In the genomic region with DNA sequence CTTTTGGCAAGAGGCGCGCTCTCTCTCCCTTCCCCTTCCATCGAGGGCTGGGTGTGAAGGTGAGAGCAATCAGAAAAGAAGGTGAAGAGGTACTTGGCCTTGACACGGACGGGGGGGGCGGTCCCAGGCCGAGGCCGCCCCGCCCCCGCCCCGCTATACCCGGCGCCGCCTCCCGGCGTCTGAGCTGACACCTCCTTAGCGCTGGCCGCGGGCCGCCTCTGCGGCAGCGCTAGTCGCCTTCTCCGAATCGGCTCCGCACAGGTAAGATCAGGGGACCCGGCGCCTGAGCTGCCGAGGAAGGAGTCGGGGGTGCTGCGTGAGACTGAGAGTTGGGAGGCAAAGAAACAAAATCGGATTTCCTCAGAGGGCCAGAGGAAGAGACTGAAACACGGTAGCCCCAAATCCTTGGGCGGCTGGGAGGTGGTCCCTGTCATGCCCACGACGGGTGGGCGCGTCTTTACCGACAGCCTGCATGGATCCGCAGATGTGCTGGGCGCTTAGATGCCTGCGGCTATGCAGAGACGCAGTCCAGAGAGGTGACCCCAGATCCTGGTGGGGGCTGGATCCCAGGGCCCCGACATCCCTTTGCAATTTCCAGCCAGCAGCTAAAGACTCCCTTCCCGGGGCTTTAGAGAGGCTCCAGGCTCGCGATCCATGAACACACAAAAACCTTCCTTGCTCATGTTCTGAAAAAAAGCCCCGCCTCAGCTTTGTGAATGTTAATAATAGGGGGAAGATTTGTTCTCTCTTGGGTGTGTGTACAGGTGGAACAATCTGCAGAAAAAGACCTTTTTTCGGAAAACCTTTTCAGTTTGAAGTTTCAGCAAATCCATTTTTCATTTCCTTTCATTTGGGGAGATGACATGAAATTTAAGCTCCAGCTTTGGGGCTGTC, we compare ENCODE assay signal across 8 cellular contexts. TPM values are rescaled to one million over a fixed set of nuclear protein-coding genes. Genes with fewer than 3 reads are reported as not detected.
DNase-seq lines count a peak whose midpoint lies in the region; ATAC-seq and TF ChIP-seq lines count a peak whose summit lies in the region.

A gene with protein sequence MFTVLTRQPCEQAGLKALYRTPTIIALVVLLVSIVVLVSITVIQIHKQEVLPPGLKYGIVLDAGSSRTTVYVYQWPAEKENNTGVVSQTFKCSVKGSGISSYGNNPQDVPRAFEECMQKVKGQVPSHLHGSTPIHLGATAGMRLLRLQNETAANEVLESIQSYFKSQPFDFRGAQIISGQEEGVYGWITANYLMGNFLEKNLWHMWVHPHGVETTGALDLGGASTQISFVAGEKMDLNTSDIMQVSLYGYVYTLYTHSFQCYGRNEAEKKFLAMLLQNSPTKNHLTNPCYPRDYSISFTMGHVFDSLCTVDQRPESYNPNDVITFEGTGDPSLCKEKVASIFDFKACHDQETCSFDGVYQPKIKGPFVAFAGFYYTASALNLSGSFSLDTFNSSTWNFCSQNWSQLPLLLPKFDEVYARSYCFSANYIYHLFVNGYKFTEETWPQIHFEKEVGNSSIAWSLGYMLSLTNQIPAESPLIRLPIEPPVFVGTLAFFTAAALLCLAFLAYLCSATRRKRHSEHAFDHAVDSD (plus strand): TSS at position 184 of the 894 bp plus-strand sequence. CDS start 874 bp downstream, outside the sequence.

- no peaks in the 10 kb centered on the region for H3K36me3 ChIP-seq in HUES48 (ENCODE audit: control insufficient read depth, insufficient read depth, low read length)
- H3K36me3 ChIP-seq in effector memory CD4-positive, alpha-beta T cell (ENCODE audit: control insufficient read depth, insufficient read depth, low read length): no peaks in the 10 kb centered on the region
- H3K36me3 ChIP-seq in mucosa of descending colon (ENCODE audit: low read depth): no peaks in the 10 kb centered on the region

- H3K4me1 ChIP-seq in HUES48 (ENCODE audit: control insufficient read depth, insufficient read depth, low read length) (peaks cover 13% of the 10 kb centered on the region; the same call in 1 of the 2 replicates), mucosa of descending colon (ENCODE audit: low read depth) (no peaks in the 10 kb centered on the region)
- H3K4me1 ChIP-seq in effector memory CD4-positive, alpha-beta T cell (ENCODE audit: control insufficient read depth, insufficient read depth, low read length, poor library complexity, severe bottlenecking): peaks cover 4% of the 10 kb centered on the region

- TF ChIP-seq CTCF in mucosa of descending colon (IDR thresholded peaks at IDR 0.05): no peak

- H3K36me3 Mint-ChIP-seq in activated CD4-positive, alpha-beta memory T cell treated with anti-CD3 and anti-CD28 coated beads, Interleukin-2, amount 10 ng/mL, durations not matched to agents 7 days and 5 days (ENCODE audit: low read depth): no peaks in the 10 kb centered on the region

- peaks cover 37% of the 10 kb centered on the region for H3K27me3 ChIP-seq in HUES48 (ENCODE audit: control insufficient read depth, insufficient read depth, low read length)
- H3K27me3 ChIP-seq in effector memory CD4-positive, alpha-beta T cell (replicated peaks; ENCODE audit: control insufficient read depth, insufficient read depth, low read length, poor library complexity, severe bottlenecking): peaks cover 4% of the 10 kb centered on the region

- intact Hi-C loops in mucosa of descending colon (cut with DNase I, micrococcal nuclease): no loop called here

- peak; percentile 31 for DNase-seq in activated CD4-positive, alpha-beta memory T cell treated with anti-CD3 and anti-CD28 coated beads, Interleukin-2, amount 10 ng/mL, durations not matched to agents 7 days and 5 days
- peak in 1 of 3 donors; percentile 9 for DNase-seq in effector memory CD4-positive, alpha-beta T cell
- peak; percentile 51 to 60 (median 52) for DNase-seq in mucosa of descending colon
- peak in 4 of 6 experiments; percentile 6 to 35 (median 10) for DNase-seq in stimulated activated naive CD4-positive, alpha-beta T cell (lab: John Stamatoyannopoulos, UW)
- DNase-seq in SIG-M5 treated with dmso at 0.1 percent for 504 hours (lab: John Stamatoyannopoulos, UW; ENCODE audit: unreplicated experiment): no peak
- DNase-seq in HuH-7 (ENCODE audit: low spot score): no peak

- H3K4me3 ChIP-seq in HUES48 (ENCODE audit: low read depth, low read length): peak within 1 kb of the TSS; percentile 69
- H3K4me3 ChIP-seq in effector memory CD4-positive, alpha-beta T cell (ENCODE audit: insufficient read depth, low read depth, low read length, poor library complexity, severe bottlenecking): peak within 1 kb of the TSS; percentile 39
- no peak within 1 kb of the TSS for H3K4me3 ChIP-seq in mucosa of descending colon

- peaks cover 9% of the 10 kb centered on the region for H3K4me1 Mint-ChIP-seq in activated CD4-positive, alpha-beta memory T cell treated with anti-CD3 and anti-CD28 coated beads, Interleukin-2, amount 10 ng/mL, durations not matched to agents 7 days and 5 days

- CTCF ChIA-PET in activated CD4-positive, alpha-beta memory T cell treated with anti-CD3 and anti-CD28 coated beads, Interleukin-2, amount 10 ng/mL, durations not matched to agents 7 days and 5 days (lab: Charles Lee): no interaction called here

- POLR2A ChIA-PET in activated CD4-positive, alpha-beta memory T cell treated with anti-CD3 and anti-CD28 coated beads, Interleukin-2, amount 10 ng/mL, durations not matched to agents 7 days and 5 days (lab: Charles Lee): interaction anchor here (1.0 to 1.7 kb wide), 2 partner anchors 65 to 70 kb away, joined by 4 to 5 read pairs; a partner anchor contains a TSS

- H3K4me3 Mint-ChIP-seq in activated CD4-positive, alpha-beta memory T cell treated with anti-CD3 and anti-CD28 coated beads, Interleukin-2, amount 10 ng/mL, durations not matched to agents 7 days and 5 days: peak within 1 kb of the TSS; percentile 56

- H3K9ac ChIP-seq in HUES48 (ENCODE audit: low read depth, low read length): no peak within 1 kb of the TSS

- no peak within 1 kb of the TSS for H3K27ac ChIP-seq in HUES48 (ENCODE audit: low read depth, low read length)
- no peak within 1 kb of the TSS for H3K27ac ChIP-seq in effector memory CD4-positive, alpha-beta T cell (ENCODE audit: insufficient read depth, low read length, poor library complexity, severe bottlenecking)

- peaks cover 34% of the 10 kb centered on the region for H3K27me3 Mint-ChIP-seq in activated CD4-positive, alpha-beta memory T cell treated with anti-CD3 and anti-CD28 coated beads, Interleukin-2, amount 10 ng/mL, durations not matched to agents 7 days and 5 days

- H3K9me3 Mint-ChIP-seq in activated CD4-positive, alpha-beta memory T cell treated with anti-CD3 and anti-CD28 coated beads, Interleukin-2, amount 10 ng/mL, durations not matched to agents 7 days and 5 days: no peaks in the 10 kb centered on the region

- no peak within 1 kb of the TSS for H3K27ac Mint-ChIP-seq in activated CD4-positive, alpha-beta memory T cell treated with anti-CD3 and anti-CD28 coated beads, Interleukin-2, amount 10 ng/mL, durations not matched to agents 7 days and 5 days

- ATAC-seq in mucosa of descending colon (peak; percentile 95), GM18907 (IDR thresholded peaks at IDR 0.05; ENCODE audit: unreplicated experiment) (no peak)

- H3K9me3 ChIP-seq in HUES48 (ENCODE audit: control insufficient read depth, insufficient read depth, low read length) (no peaks in the 10 kb centered on the region), mucosa of descending colon (no peaks in the 10 kb centered on the region)
- H3K9me3 ChIP-seq in effector memory CD4-positive, alpha-beta T cell (ENCODE audit: control insufficient read depth, low read length): no peaks in the 10 kb centered on the region

RNA-seq across cellular contexts. Expression of the gene that starts here (rescaled TPM):
- not detected for total RNA-seq in activated CD4-positive, alpha-beta memory T cell treated with anti-CD3 and anti-CD28 coated beads, Interleukin-2, amount 10 ng/mL, durations not matched to agents 7 days and 5 days
- 1 to 10 TPM; 1.7 to 5.5 (median 3.3) TPM for total RNA-seq in mucosa of descending colon

Comparison
In these comparisons a context has a peak if more than half of its experiments do, and no peak if none do; other contexts are left out.
1. Peak in DNase-seq in activated CD4-positive, alpha-beta memory T cell treated with anti-CD3 and anti-CD28 coated beads, Interleukin-2, amount 10 ng/mL, durations not matched to agents 7 days and 5 days; RNA of the gene not detected or under 1 TPM.
2. DNase-seq: peak in mucosa of descending colon (3 of 3) and stimulated activated naive CD4-positive, alpha-beta T cell (4 of 6); none in SIG-M5 treated with dmso at 0.1 percent for 504 hours (single experiment) and HuH-7 (single experiment).